Comparison of ENCODE assay signal across 23 cellular contexts in the genomic region with DNA sequence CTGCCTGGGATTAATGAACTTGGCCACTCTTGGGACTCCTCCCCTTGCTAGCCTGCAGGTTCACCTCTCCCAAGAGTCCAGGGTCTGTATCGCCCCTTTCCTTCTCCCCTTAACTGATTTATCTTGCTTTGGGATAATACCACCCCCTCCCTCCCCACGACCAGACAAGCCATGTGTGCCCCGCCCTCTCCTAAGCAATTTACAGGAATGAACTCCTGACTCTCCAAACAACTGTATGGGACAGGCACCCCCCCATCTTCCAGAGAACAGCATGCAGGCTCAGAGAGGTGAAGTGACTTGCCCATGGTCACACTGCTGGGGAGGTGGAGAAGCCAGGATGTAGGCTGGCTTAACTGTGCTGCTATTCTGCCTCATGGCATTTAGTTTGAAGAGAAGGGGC. TPM values are rescaled to one million over a fixed set of nuclear protein-coding genes. Genes with fewer than 3 reads are reported as not detected.
"Had no signal": no experiment of that assay in that cellular context is flagged by ENCODE, and none has a peak within 500 bp of the region (broad histone marks: within the 10 kb centered on the region; RNA-seq: fewer than 3 reads in every experiment).

No MANE protein-coding gene starts in this region.

- H3K4me1 ChIP-seq: Peyer's patch had no signal

- H3K27me3 Mint-ChIP-seq: activated CD4-positive, alpha-beta T cell treated with anti-CD3 and anti-CD28 coated beads for 36 hours; activated T-helper 17 cell treated with anti-CD3 and anti-CD28 coated beads, Interleukin-2, amount 50 U/mL, for 72 hours had no signal

- H3K27ac ChIP-seq: Peyer's patch, RWPE1, VCaP had no signal

- H3K27ac Mint-ChIP-seq: activated CD4-positive, alpha-beta memory T cell treated with anti-CD3 and anti-CD28 coated beads, Interleukin-2, amount 10 ng/mL, durations not matched to agents 7 days and 5 days; activated CD4-positive, alpha-beta T cell treated with anti-CD3 and anti-CD28 coated beads for 36 hours; activated naive CD4-positive, alpha-beta T cell treated with anti-CD3 and anti-CD28 coated beads for 36 hours; activated naive CD8-positive, alpha-beta T cell; activated T-helper 17 cell treated with anti-CD3 and anti-CD28 coated beads, Interleukin-2, amount 50 U/mL, for 72 hours; T-helper 17 cell had no signal

- ATAC-seq: activated CD4-positive, alpha-beta T cell treated with anti-CD3 and anti-CD28 coated beads for 36 hours; activated T-helper 17 cell treated with anti-CD3 and anti-CD28 coated beads, Interleukin-2, amount 50 U/mL, for 72 hours; T-helper 17 cell had no signal

- H3K4me3 ChIP-seq: K562, Peyer's patch had no signal

- H3K4me3 Mint-ChIP-seq: activated CD4-positive, alpha-beta memory T cell treated with anti-CD3 and anti-CD28 coated beads, Interleukin-2, amount 10 ng/mL, durations not matched to agents 7 days and 5 days; activated CD4-positive, alpha-beta T cell treated with anti-CD3 and anti-CD28 coated beads for 36 hours; activated naive CD4-positive, alpha-beta T cell treated with anti-CD3 and anti-CD28 coated beads for 36 hours; activated naive CD8-positive, alpha-beta T cell; activated T-helper 17 cell treated with anti-CD3 and anti-CD28 coated beads, Interleukin-2, amount 50 U/mL, for 72 hours; T-helper 17 cell had no signal

- H3K27me3 ChIP-seq: Peyer's patch had no signal

- H3K9me3 ChIP-seq: Peyer's patch had no signal

- DNase-seq: activated CD4-positive, alpha-beta memory T cell treated with anti-CD3 and anti-CD28 coated beads, Interleukin-2, amount 10 ng/mL, durations not matched to agents 7 days and 5 days; activated CD4-positive, alpha-beta T cell treated with anti-CD3 and anti-CD28 coated beads for 36 hours; activated CD4-positive, alpha-beta T cell treated with anti-CD3 and anti-CD28 coated beads, Interleukin-2, amount 50 U/mL, for 1 hour; activated gamma-delta T cell; activated naive CD4-positive, alpha-beta T cell treated with anti-CD3 and anti-CD28 coated beads for 36 hours; activated T-cell treated with anti-CD3 and anti-CD28 coated beads for 4 hours; activated T-cell treated with anti-CD3 and anti-CD28 coated beads, Interleukin-2, amount 50 U/mL, for 48 hours; Karpas-422; MM.1S; NCI-H1105; NCI-H1436; NCI-H2029 treated with DMSO at 0.1 percent for 48 hours; NCI-H446; SIG-M5; T-helper 17 cell; T-helper 9 cell had no signal

- H3K4me1 Mint-ChIP-seq: activated CD4-positive, alpha-beta T cell treated with anti-CD3 and anti-CD28 coated beads for 36 hours; activated T-helper 17 cell treated with anti-CD3 and anti-CD28 coated beads, Interleukin-2, amount 50 U/mL, for 72 hours had no signal

RNA-seq across cellular contexts. Expression of a gene that starts 46.8 kb away (rescaled TPM):
- total RNA-seq: activated CD8-positive, alpha-beta memory T cell treated with anti-CD3 and anti-CD28 coated beads for 36 hours; T-helper 17 cell had no signal
